Comparison of ENCODE assay signal across 17 cellular contexts in the genomic region with DNA sequence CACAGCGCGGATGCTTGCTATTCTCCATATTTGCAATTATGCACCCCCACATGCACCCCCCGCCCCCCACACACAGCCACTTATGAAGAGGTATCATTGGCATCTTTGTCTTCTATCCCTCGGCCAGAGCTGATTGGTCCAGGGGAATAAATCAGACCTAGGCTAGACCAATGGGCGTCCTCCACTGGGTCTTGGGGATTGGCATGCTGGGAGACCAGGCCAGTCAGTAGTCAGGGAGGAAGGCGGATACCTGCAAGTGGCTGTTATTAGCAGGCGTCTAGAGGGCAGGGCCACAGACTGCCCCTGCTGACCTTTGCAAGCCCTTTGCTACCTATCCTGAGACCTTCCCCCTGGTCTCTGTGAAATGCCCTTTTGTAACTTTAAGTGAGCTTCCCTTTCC. TPM values are rescaled to one million over a fixed set of nuclear protein-coding genes. Genes with fewer than 3 reads are reported as not detected.
"Had no signal": no experiment of that assay in that cellular context is flagged by ENCODE, and none has a peak within 500 bp of the region (broad histone marks: within the 10 kb centered on the region; RNA-seq: fewer than 3 reads in every experiment).

No MANE protein-coding gene starts in this region.

- H3K27ac ChIP-seq: foreskin keratinocyte, ovary, prostate gland had no signal

- H3K4me1 ChIP-seq: foreskin keratinocyte, prostate gland had no signal

- H3K36me3 ChIP-seq: ovary, prostate gland had no signal

- H3K27me3 ChIP-seq: ovary, tibial artery had no signal

- H3K9me3 ChIP-seq: ovary, prostate gland, tibial artery had no signal

- ATAC-seq: activated T-cell treated with anti-CD3 and anti-CD28 coated beads, Interleukin-2, amount 50 U/mL, for 72 hours; foreskin keratinocyte; natural killer cell treated with Interleukin-12 subunit alpha and Interleukin-12 subunit beta and Interleukin-15 and Interleukin-18, amount 100 ng/mL, for 72 hours had no signal

- DNase-seq: activated CD4-positive, alpha-beta memory T cell treated with anti-CD3 and anti-CD28 coated beads for 36 hours; activated CD4-positive, alpha-beta T cell treated with anti-CD3 and anti-CD28 coated beads for 4 hours; activated CD4-positive, CD25-positive, alpha-beta regulatory T cell; activated effector memory CD4-positive, alpha-beta T cell treated with Interleukin-2 at 50 U/mL for 16 hours; activated naive CD4-positive, alpha-beta T cell treated with anti-CD3 and anti-CD28 coated beads for 36 hours; activated naive CD8-positive, alpha-beta T cell treated with anti-CD3 and anti-CD28 coated beads, Interleukin-2, amount 10 ng/mL, durations not matched to agents 7 days and 5 days; activated T-cell treated with anti-CD3 and anti-CD28 coated beads, Interleukin-2, amount 50 U/mL, for 72 hours; caudate nucleus; effector CD8-positive, alpha-beta T cell; foreskin keratinocyte; stimulated activated CD4-positive, alpha-beta T cell treated with anti-CD3 and anti-CD28 coated beads, Interleukin-4, amount 100 ng/mL, for 24 hours; stimulated activated naive CD4-positive, alpha-beta T cell treated with Interleukin-2 at 50 U/mL for 16 hours; T-helper 9 cell had no signal

- H3K4me3 ChIP-seq: ovary, prostate gland, tibial artery had no signal

RNA-seq across cellular contexts. Expression of gene ATOH8, which starts 30.0 kb away (rescaled TPM):
- total RNA-seq: activated CD4-positive, alpha-beta memory T cell treated with anti-CD3 and anti-CD28 coated beads for 36 hours; activated naive CD4-positive, alpha-beta T cell treated with anti-CD3 and anti-CD28 coated beads for 36 hours; activated naive CD8-positive, alpha-beta T cell treated with anti-CD3 and anti-CD28 coated beads, Interleukin-2, amount 10 ng/mL, durations not matched to agents 7 days and 5 days; activated T-cell treated with anti-CD3 and anti-CD28 coated beads, Interleukin-2, amount 50 U/mL, for 72 hours; foreskin keratinocyte; natural killer cell treated with Interleukin-12 subunit alpha and Interleukin-12 subunit beta and Interleukin-15 and Interleukin-18, amount 100 ng/mL, for 72 hours had no signal
